In genomic region chr3:105976211-105976610, GRCh38 we compare ENCODE assay signal across 14 cellular contexts.
DNase-seq lines count a peak whose midpoint lies in the region; ATAC-seq and TF ChIP-seq lines count a peak whose summit lies in the region.
"Had no signal": no experiment of that assay in that cellular context is flagged by ENCODE, and none has a peak within 500 bp of the region (broad histone marks: within the 10 kb centered on the region; RNA-seq: fewer than 3 reads in every experiment).

No MANE protein-coding gene starts in this region.

- TF ChIP-seq CTCF in fibroblast of mammary gland (conservative IDR thresholded peaks at IDR 0.05; ENCODE audit: control insufficient read depth, insufficient read depth, low read depth, low read length) (no peak), fibroblast of villous mesenchyme (IDR thresholded peaks at IDR 0.05; ENCODE audit: insufficient read depth, low read depth, low read length) (no peak), nephron progenitor cell (IDR thresholded peaks at IDR 0.05) (no peak)

- DNase-seq in amniotic epithelial cell (ENCODE audit: low read depth) (peak; percentile 76), fibroblast of mammary gland (ENCODE audit: low read depth) (peak; percentile 12), fibroblast of villous mesenchyme (ENCODE audit: low read depth) (peak; percentile 48), skeletal muscle cell (ENCODE audit: low read depth) (peak; percentile 30), NOMO-1 (lab: John Stamatoyannopoulos, UW; ENCODE audit: unreplicated experiment in 2 of 2) (no peak), nephron progenitor cell (no peak)
- DNase-seq: ACHN; CD4-positive, CD25-positive, alpha-beta regulatory T cell; DMS53; GOT3; H9 had no signal

- peaks cover 13% of the 10 kb centered on the region for H3K9me3 Mint-ChIP-seq in nephron progenitor cell

- peaks cover 4% of the 10 kb centered on the region for H3K27me3 Mint-ChIP-seq in nephron progenitor cell (ENCODE audit: low read depth, poor library complexity)
- H3K27me3 Mint-ChIP-seq: CD4-positive, CD25-positive, alpha-beta regulatory T cell had no signal

- peaks cover 11% of the 10 kb centered on the region for H3K36me3 Mint-ChIP-seq in nephron progenitor cell (ENCODE audit: low read depth)

- no peak for ATAC-seq in GM19397 (IDR thresholded peaks at IDR 0.05; ENCODE audit: unreplicated experiment)
- ATAC-seq: GM12878 had no signal

- H3K4me1 Mint-ChIP-seq in nephron progenitor cell = no peaks in the 10 kb centered on the region
- H3K4me1 Mint-ChIP-seq: H9 had no signal

- H3K4me3 ChIP-seq in fibroblast of mammary gland (ENCODE audit: control insufficient read depth, low read depth, low read length) = no peak overlapping the region
- H3K4me3 ChIP-seq in fibroblast of villous mesenchyme (ENCODE audit: low read depth, low read length) = no peak overlapping the region
- no peak overlapping the region for H3K4me3 ChIP-seq in skeletal muscle cell (ENCODE audit: low read depth, low read length)
- H3K4me3 ChIP-seq: BLaER1 treated with 17β-estradiol and CSF1 and Interleukin-3, amounts not matched to agents 10 nM and 100 nM; GM12878 had no signal

- H3K27ac Mint-ChIP-seq in nephron progenitor cell = no peak overlapping the region

- no peak overlapping the region for H3K4me3 Mint-ChIP-seq in nephron progenitor cell
- H3K4me3 Mint-ChIP-seq: CD4-positive, CD25-positive, alpha-beta regulatory T cell; H9 had no signal

Comparison
In these comparisons a context has a peak if more than half of its experiments do, and no peak if none do; other contexts are left out.
1. DNase-seq: peak in amniotic epithelial cell (single experiment), fibroblast of mammary gland (single experiment), fibroblast of villous mesenchyme (single experiment) and skeletal muscle cell (single experiment); none in NOMO-1 (0 of 2) and nephron progenitor cell (single experiment).